Comparison of ENCODE assay signal across 21 cellular contexts in genomic region chr1:224339422-224340033, GRCh38. TPM values are rescaled to one million over a fixed set of nuclear protein-coding genes. Genes with fewer than 3 reads are reported as not detected.
A peak's percentile ranks its signal among the peaks of the same experiment; 100 is the strongest.
DNase-seq lines count a peak whose midpoint lies in the region; ATAC-seq and TF ChIP-seq lines count a peak whose summit lies in the region.
"Had no signal": no experiment of that assay in that cellular context is flagged by ENCODE, and none has a peak within 500 bp of the region (broad histone marks: within the 10 kb centered on the region; RNA-seq: fewer than 3 reads in every experiment).

No MANE protein-coding gene starts in this region.

- H3K79me1 ChIP-seq in neuronal stem cell (ENCODE audit: low read depth, low read length) = no peaks in the 10 kb centered on the region

- no peak overlapping the region for H2BK15ac ChIP-seq in neuronal stem cell (ENCODE audit: low read length)

- H3K18ac ChIP-seq in neuronal stem cell (ENCODE audit: low read length) = no peak overlapping the region

- no peak overlapping the region for H4K91ac ChIP-seq in neuronal stem cell (ENCODE audit: low read depth, low read length, poor library complexity)

- peak overlapping the region; percentile 31 for H3K4me2 ChIP-seq in OCI-LY3 (ENCODE audit: low read length)
- H3K4me2 ChIP-seq in neuronal stem cell (ENCODE audit: insufficient read depth, low read length, poor library complexity, severe bottlenecking) = no peak overlapping the region

- H3K4me1 ChIP-seq in OCI-LY3 (ENCODE audit: low read length) = peaks cover 9% of the 10 kb centered on the region
- H3K4me1 ChIP-seq in neuronal stem cell (ENCODE audit: control insufficient read depth in 2 of 2, insufficient read depth in 1 of 2, low read depth in 1 of 2, low read length in 2 of 2) = peaks cover 0 to 5% of the 10 kb centered on the region in 2 donors
- H3K4me1 ChIP-seq in suprapubic skin = peaks cover 6% of the 10 kb centered on the region

- H2BK12ac ChIP-seq in neuronal stem cell (ENCODE audit: low read length) = no peak overlapping the region

- no peak overlapping the region for H2BK120ac ChIP-seq in neuronal stem cell (ENCODE audit: low read depth, low read length)

- H3K14ac ChIP-seq in neuronal stem cell (ENCODE audit: low read length) = no peak overlapping the region

- H3K4me3 ChIP-seq in OCI-LY3 (ENCODE audit: low read length) (0 out of 2 replicates have a peak overlapping the region, but pooled peaks have one; percentile 8), iPS-18c (ENCODE audit: insufficient read depth, low read depth, low read length) (0 out of 2 replicates have a peak overlapping the region, but pooled peaks have one; percentile 0), neuronal stem cell (ENCODE audit: low read length in 2 of 2) (no peak overlapping the region), suprapubic skin (no peak overlapping the region)
- H3K4me3 ChIP-seq: mucosa of descending colon, SJSA1 had no signal

- no peak overlapping the region for H2BK5ac ChIP-seq in neuronal stem cell (ENCODE audit: low read length)

- H3K27ac ChIP-seq in OCI-LY3 (ENCODE audit: low read length) (peak overlapping the region; percentile 39), neuronal stem cell (replicated peaks; ENCODE audit: low read length) (no peak overlapping the region), suprapubic skin (no peak overlapping the region)
- H3K27ac ChIP-seq: SJSA1 had no signal

- H3K27me3 ChIP-seq in OCI-LY3 (ENCODE audit: low read depth, low read length) (no peaks in the 10 kb centered on the region), neuronal stem cell (ENCODE audit: control insufficient read depth in 3 of 3, insufficient read depth in 3 of 3, low read depth in 1 of 3, low read length in 3 of 3) (peaks cover 0 to 5% (median 0%) of the 10 kb centered on the region in 3 experiments), suprapubic skin (no peaks in the 10 kb centered on the region)

- H2AK5ac ChIP-seq in neuronal stem cell (ENCODE audit: low read depth, low read length) = no peak overlapping the region

- H3K9ac ChIP-seq in OCI-LY3 (ENCODE audit: low read length) (peak overlapping the region; percentile 4; the same call in 1 of the 2 replicates), neuronal stem cell (ENCODE audit: low read depth, low read length, poor library complexity) (no peak overlapping the region)

- H3K9me3 ChIP-seq in OCI-LY3 (ENCODE audit: insufficient read depth, low read length) (peaks cover 24% of the 10 kb centered on the region; the same call in 1 of the 2 replicates), iPS-18c (ENCODE audit: control insufficient read depth, insufficient read depth, low read length) (peaks cover 15% of the 10 kb centered on the region), neuronal stem cell (replicated peaks in 1 of 2; ENCODE audit: control insufficient read depth in 2 of 2, insufficient read depth in 1 of 2, low read depth in 1 of 2, low read length in 2 of 2) (peaks cover 6 to 9% of the 10 kb centered on the region in 2 donors), suprapubic skin (peaks cover 10% of the 10 kb centered on the region)

- TF ChIP-seq CTCF in OCI-LY3 (IDR thresholded peaks at IDR 0.05; ENCODE audit: low read depth, low read length) = no peak
- TF ChIP-seq CTCF in suprapubic skin (IDR thresholded peaks at IDR 0.05) = no peak

- no peaks in the 10 kb centered on the region for H4K20me1 ChIP-seq in OCI-LY3 (ENCODE audit: insufficient read depth, low read length)

- H3K23ac ChIP-seq in neuronal stem cell (ENCODE audit: low read depth, low read length, poor library complexity) = no peak overlapping the region

- WGBS in neuronal stem cell (ENCODE audit: extremely low coverage in 2 of 2, insufficient read length in 2 of 2, insufficient replicate concordance in 1 of 2), 2 donors = no CpG with 5 or more reads among the region's 4 CpGs
- 40% methylated on average over 4 of the region's 4 CpGs for WGBS in suprapubic skin

- ATAC-seq in GM21515 (IDR thresholded peaks at IDR 0.05; ENCODE audit: unreplicated experiment) = no peak
- no peak for ATAC-seq in activated CD4-positive, CD25-positive, alpha-beta regulatory T cell treated with anti-CD3 and anti-CD28 coated beads, Interleukin-2, amount 50 U/mL, for 24 hours
- ATAC-seq: mucosa of descending colon; Panc1; sciatic nerve; stimulated activated naive CD8-positive, alpha-beta T cell treated with anti-CD3 and anti-CD28 coated beads, Interleukin-15, Interleukin-2, amounts not matched to agents 100 U/mL and 50 U/mL, for 24 hours; T-cell had no signal

- H3K36me3 ChIP-seq in OCI-LY3 (replicated peaks; ENCODE audit: low read depth, low read length) (peaks cover 3% of the 10 kb centered on the region), neuronal stem cell (replicated peaks in 1 of 2; ENCODE audit: control insufficient read depth in 2 of 2, insufficient read depth in 2 of 2, low read length in 2 of 2) (no peaks in the 10 kb centered on the region), suprapubic skin (no peaks in the 10 kb centered on the region)
- H3K36me3 ChIP-seq: SJSA1 had no signal

- no peak for TF ChIP-seq POLR2A in suprapubic skin (IDR thresholded peaks at IDR 0.05)

- peak; percentile 12 for DNase-seq in ELF-1 (ENCODE audit: low read depth, low spot score)
- no peak for DNase-seq in neuronal stem cell (ENCODE audit: low spot score)
- no peak for DNase-seq in suprapubic skin (ENCODE audit: low spot score in 2 of 2)
- no peak for DNase-seq in NCI-H345 (lab: John Stamatoyannopoulos, UW)
- DNase-seq: activated gamma-delta T cell treated with Interleukin-2 at 50 U/mL for 16 hours; activated T-cell treated with anti-CD3 and anti-CD28 coated beads, Interleukin-2, amount 50 U/mL, for 1 hour; EL; Karpas-422; mucosa of descending colon; NCI-H2029 treated with DMSO at 0.1 percent for 48 hours; NCI-H446 treated with DMSO at 0.1 percent for 48 hours; nephron progenitor cell; stimulated activated naive CD8-positive, alpha-beta T cell treated with anti-CD3 and anti-CD28 coated beads, Interleukin-15, Interleukin-2, amounts not matched to agents 100 U/mL and 50 U/mL, for 24 hours; T-cell had no signal

- no peaks in the 10 kb centered on the region for H3K79me2 ChIP-seq in OCI-LY3 (ENCODE audit: low read length)

- no peak overlapping the region for H4K8ac ChIP-seq in neuronal stem cell (ENCODE audit: low read depth, low read length)

- peak overlapping the region; percentile 77 for H2AFZ ChIP-seq in OCI-LY3 (ENCODE audit: low read depth, low read length)
- H2AFZ ChIP-seq in neuronal stem cell (ENCODE audit: low read length) = peak overlapping the region; percentile 10

- H3K4ac ChIP-seq in neuronal stem cell (ENCODE audit: low read length) = no peak overlapping the region

- TF ChIP-seq EP300 in suprapubic skin (IDR thresholded peaks at IDR 0.05) = no peak

RNA-seq across cellular contexts. Expression of gene NVL, which starts 9.6 kb away (rescaled TPM):
- 34.4 TPM for polyA plus RNA-seq in neuronal stem cell (2013, experiment 1 of 2)
- 31.4 TPM for polyA plus RNA-seq in neuronal stem cell (2013, experiment 2 of 2)
- 10 to 100 TPM; 31.7 to 86.4 (median 36.8) TPM for total RNA-seq in suprapubic skin

RNA-seq across cellular contexts. Expression of gene CNIH4, which starts 17.2 kb away (rescaled TPM):
- 116 TPM for polyA plus RNA-seq in neuronal stem cell (2013, experiment 1 of 2)
- 118 TPM for polyA plus RNA-seq in neuronal stem cell (2013, experiment 2 of 2)
- 10 to 100 TPM; 27.8 to 49.5 (median 29.8) TPM for total RNA-seq in suprapubic skin

Comparison
In these comparisons a context has a peak if more than half of its experiments do, and no peak if none do; other contexts are left out.
1. H3K4me3 ChIP-seq: peak in OCI-LY3 (single experiment) and iPS-18c (single experiment); none in neuronal stem cell (0 of 2) and suprapubic skin (single experiment).